Comparison of ENCODE assay signal across 8 cellular contexts in the genomic region with DNA sequence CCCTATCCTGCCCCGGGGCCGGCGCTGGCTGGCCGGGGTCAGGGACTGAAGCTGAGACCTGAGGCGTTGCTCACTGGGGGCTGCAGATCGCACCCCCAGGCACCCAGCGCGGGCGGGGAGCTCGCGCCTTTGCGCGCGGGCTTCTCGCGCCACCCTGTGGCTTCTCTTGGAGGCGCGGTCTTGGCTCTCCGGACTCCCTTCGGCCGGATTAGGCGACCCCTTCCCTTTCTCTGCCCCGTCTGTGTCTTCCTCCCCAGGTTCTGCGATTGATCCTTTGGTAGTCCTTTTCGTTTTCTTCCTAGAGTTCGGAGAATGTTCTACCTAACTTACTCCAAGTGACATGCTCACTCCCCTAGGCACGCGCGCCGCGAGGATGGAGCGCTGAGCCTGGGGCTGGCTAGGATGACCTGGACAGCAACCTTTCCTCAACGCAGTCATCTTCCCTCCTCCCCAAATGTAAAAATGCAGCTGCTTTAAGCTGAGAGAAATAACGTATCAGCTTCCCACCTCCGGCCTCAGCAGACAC. TPM values are rescaled to one million over a fixed set of nuclear protein-coding genes. Genes with fewer than 3 reads are reported as not detected.
DNase-seq lines count a peak whose midpoint lies in the region; ATAC-seq and TF ChIP-seq lines count a peak whose summit lies in the region.

No MANE protein-coding gene starts in this region.

- H3K27ac ChIP-seq in dorsolateral prefrontal cortex (peak overlapping the region in 1 of 59 donors; percentile 6), lung (ENCODE audit: low read depth in 1 of 2, low read length in 1 of 2) (no peak overlapping the region)

- peaks cover 0 to 4% of the 10 kb centered on the region in 2 donors for H3K9me3 ChIP-seq in lung (ENCODE audit: control insufficient read depth in 2 of 2, insufficient read depth in 1 of 2, low read length in 1 of 2)

- ATAC-seq in lung (ENCODE audit: insufficient read depth, low FRiP score) (no peak), GM19324 (IDR thresholded peaks at IDR 0.05; ENCODE audit: low FRiP score, unreplicated experiment) (no peak)

- intact Hi-C loops in dorsolateral prefrontal cortex (cut with DNase I) = loop anchor here in 1 of 2 donors (1.0 kb wide), 1 partner anchor 63 kb away; no protein-coding TSS in a partner anchor

- peaks cover 0 to 7% of the 10 kb centered on the region in 2 donors for H3K4me1 ChIP-seq in lung (ENCODE audit: control insufficient read depth in 2 of 2, insufficient read depth in 2 of 2, low read length in 2 of 2)

- 1 to 2% methylated on average over 35 of the region's 35 CpGs for WGBS in lung, 2 donors

- no peaks in the 10 kb centered on the region for H3K36me3 ChIP-seq in lung (ENCODE audit: control insufficient read depth in 2 of 2, insufficient read depth in 2 of 2, low read length in 2 of 2)

- peak; percentile 42 to 44 for DNase-seq in NCI-H2081 (lab: John Stamatoyannopoulos, UW)
- DNase-seq in NCI-H2081 treated with DMSO at 0.1 percent for 48 hours (lab: John Stamatoyannopoulos, UW) = no peak
- DNase-seq in NCI-H1105 treated with DMSO at 0.1 percent for 48 hours (lab: John Stamatoyannopoulos, UW) = peak; percentile 11
- DNase-seq in activated CD4-positive, alpha-beta T cell treated with anti-CD3 and anti-CD28 coated beads for 4 hours = peak; percentile 55 to 58
- peak in 6 of 10 donors; percentile 18 to 72 (median 36) for DNase-seq in dorsolateral prefrontal cortex
- no peak for DNase-seq in lung (ENCODE audit: low spot score)
- peak; percentile 48 for DNase-seq in stimulated activated CD8-positive, alpha-beta memory T cell treated with anti-CD3 and anti-CD28 coated beads, Interleukin-12 subunit alpha, Interleukin-12 subunit beta, amount 100 ng/mL, for 4 hours (ENCODE audit: low read depth)

- peaks cover 0 to 65% (median 39%) of the 10 kb centered on the region in 45 donors for H3K27me3 ChIP-seq in dorsolateral prefrontal cortex
- peaks cover 6% of the 10 kb centered on the region for H3K27me3 ChIP-seq in lung (ENCODE audit: control insufficient read depth, insufficient read depth)

- peak overlapping the region; percentile 15 to 69 (median 48) for H3K4me3 ChIP-seq in dorsolateral prefrontal cortex
- H3K4me3 ChIP-seq in lung = no peak overlapping the region

- TF ChIP-seq CTCF in dorsolateral prefrontal cortex (IDR thresholded peaks at IDR 0.05 in 54 of 56, conservative IDR thresholded peaks at IDR 0.05 in 2 of 56; ENCODE audit: low read depth in 1 of 56, partially characterized antibody in 56 of 56) (peak; percentile 40 to 89 (median 78)), lung (IDR thresholded peaks at IDR 0.05; ENCODE audit: control extremely low read depth, extremely low read depth) (peak; percentile 34)

RNA-seq across cellular contexts. Expression of a gene that starts 0.5 kb away (rescaled TPM):
- total RNA-seq in dorsolateral prefrontal cortex (1 to 10 TPM in 20 of 120 experiments, under 1 TPM in 70, not detected in 30; 0.16 to 3.1 (median 0.66) TPM), lung (under 1 TPM in 1 of 2 donors, not detected in 1; 0.61 TPM)
- under 1 TPM; 0.15 to 0.24 TPM for polyA plus RNA-seq in lung

RNA-seq across cellular contexts. Expression of a gene that starts 1.3 kb away (rescaled TPM):
- total RNA-seq in dorsolateral prefrontal cortex (1 to 10 TPM in 8 of 120 experiments, under 1 TPM in 48, not detected in 64; 0.07 to 2.8 (median 0.30) TPM), lung (not detected)
- not detected for polyA plus RNA-seq in lung

RNA-seq across cellular contexts. Expression of a gene that starts 33.3 kb away (rescaled TPM):
- 10 to 100 TPM in 7 of 120 experiments, 1 to 10 TPM in 113; 1.9 to 15.2 (median 5.0) TPM for total RNA-seq in dorsolateral prefrontal cortex
- 10 to 100 TPM; 15.1 to 15.3 TPM for total RNA-seq in lung
- polyA plus RNA-seq in lung = 10 to 100 TPM in 1 of 2 donors, 1 to 10 TPM in 1; 7.6 to 10.7 TPM

RNA-seq across cellular contexts. Expression of a gene that starts 43.5 kb away (rescaled TPM):
- total RNA-seq in dorsolateral prefrontal cortex (1 to 10 TPM in 28 of 120 experiments, under 1 TPM in 57, not detected in 35; 0.25 to 3.8 (median 0.84) TPM), lung (1 to 10 TPM; 1.6 to 2.4 TPM)
- 1 to 10 TPM; 1.1 to 3.0 TPM for polyA plus RNA-seq in lung

Comparison
In these comparisons a context has a peak if more than half of its experiments do, and no peak if none do; other contexts are left out.
1. DNase-seq: peak in NCI-H2081 (2 of 2), NCI-H1105 treated with DMSO at 0.1 percent for 48 hours (single experiment), activated CD4-positive, alpha-beta T cell treated with anti-CD3 and anti-CD28 coated beads for 4 hours (2 of 2), dorsolateral prefrontal cortex (6 of 10) and stimulated activated CD8-positive, alpha-beta memory T cell treated with anti-CD3 and anti-CD28 coated beads, Interleukin-12 subunit alpha, Interleukin-12 subunit beta, amount 100 ng/mL, for 4 hours (single experiment); none in NCI-H2081 treated with DMSO at 0.1 percent for 48 hours (single experiment) and lung (single experiment).